Comparison of ENCODE assay signal across 20 cellular contexts in genomic region chr4:99413160-99413559, GRCh38. TPM values are rescaled to one million over a fixed set of nuclear protein-coding genes. Genes with fewer than 3 reads are reported as not detected.
DNase-seq lines count a peak whose midpoint lies in the region; ATAC-seq, FAIRE-seq and TF ChIP-seq lines count a peak whose summit lies in the region.
"Had no signal": no experiment of that assay in that cellular context is flagged by ENCODE, and none has a peak within 500 bp of the region (broad histone marks: within the 10 kb centered on the region; RNA-seq: fewer than 3 reads in every experiment).

No MANE protein-coding gene starts in this region.

- TF ChIP-seq CTCF in Calu3 (IDR thresholded peaks at IDR 0.05; ENCODE audit: unreplicated experiment): no peak
- no peak for TF ChIP-seq CTCF in body of pancreas (IDR thresholded peaks at IDR 0.05)
- TF ChIP-seq CTCF in keratinocyte (optimal IDR thresholded peaks at IDR 0.05 in 1 of 3, IDR thresholded peaks at IDR 0.05 in 1 of 3, conservative IDR thresholded peaks at IDR 0.05 in 1 of 3; ENCODE audit: extremely low read depth in 1 of 3, insufficient read depth in 2 of 3, low read length in 3 of 3): no peak

- peak overlapping the region; percentile 13 to 66 (median 52) for H3K27ac ChIP-seq in body of pancreas
- H3K27ac ChIP-seq in keratinocyte (ENCODE audit: control insufficient read depth, insufficient read depth, low read length): no peak overlapping the region
- H3K27ac ChIP-seq in neuronal stem cell (replicated peaks; ENCODE audit: low read length): no peak overlapping the region
- H3K27ac ChIP-seq: RWPE1, SJCRH30 had no signal

- peaks cover 19% of the 10 kb centered on the region for H3K4me1 Mint-ChIP-seq in Calu3 (ENCODE audit: low read depth, unreplicated experiment)
- H3K4me1 Mint-ChIP-seq: CD4-positive, CD25-positive, alpha-beta regulatory T cell had no signal

- H3K14ac ChIP-seq in neuronal stem cell (ENCODE audit: low read length): no peak overlapping the region

- intact Hi-C loops in Calu3 (cut with micrococcal nuclease; ENCODE audit: unreplicated experiment) (loop anchor here (2.0 kb wide), 1 partner anchor 46 kb away; no protein-coding TSS in a partner anchor), body of pancreas (cut with DNase I) (no loop called here)

- H4K8ac ChIP-seq in neuronal stem cell (ENCODE audit: low read depth, low read length): no peak overlapping the region

- peaks cover 37% of the 10 kb centered on the region for H3K4me1 ChIP-seq in body of pancreas
- H3K4me1 ChIP-seq in keratinocyte (ENCODE audit: control insufficient read depth, extremely low read depth, insufficient read depth, low read length): no peaks in the 10 kb centered on the region
- H3K4me1 ChIP-seq in neuronal stem cell (ENCODE audit: control insufficient read depth in 2 of 2, insufficient read depth in 1 of 2, low read depth in 1 of 2, low read length in 2 of 2): peaks cover 0 to 3% of the 10 kb centered on the region in 2 donors
- H3K4me1 ChIP-seq: BE2C, SJCRH30 had no signal

- DNase-seq in Calu3 (no peak), body of pancreas (no peak), keratinocyte (ENCODE audit: low read depth, low spot score) (no peak), neuronal stem cell (ENCODE audit: low spot score) (no peak), middle frontal gyrus (ENCODE audit: extremely low spot score, low spot score) (no peak), LoVo (ENCODE audit: low spot score) (no peak), RKO (ENCODE audit: low spot score) (no peak)
- DNase-seq: BE2C; CD4-positive, CD25-positive, alpha-beta regulatory T cell; COR-L47; HCEC 1CT; KBM-7; NCI-H1436; NCI-H1930; NCI-H226; NCI-H524; PC-3; SJCRH30 had no signal

- H3K9me1 ChIP-seq in keratinocyte (ENCODE audit: control insufficient read depth, extremely low read depth, insufficient read depth, low read length): no peaks in the 10 kb centered on the region

- H2BK15ac ChIP-seq in neuronal stem cell (ENCODE audit: low read length): no peak overlapping the region

- WGBS in body of pancreas, 2 donors: 24 to 35% methylated on average over 3 of the region's 3 CpGs
- WGBS in neuronal stem cell (ENCODE audit: extremely low coverage in 2 of 2, insufficient read length in 2 of 2, insufficient replicate concordance in 1 of 2), 2 donors: no CpG with 5 or more reads among the region's 3 CpGs

- no peak overlapping the region for H3K4ac ChIP-seq in neuronal stem cell (ENCODE audit: low read length)

- BruUV-seq in Calu3 (replicated peaks; lab: Mats Ljungman, UMichigan): no TSS peak

- H3K9me3 Mint-ChIP-seq in Calu3 (ENCODE audit: low read depth, unreplicated experiment): peaks cover 3% of the 10 kb centered on the region
- H3K9me3 Mint-ChIP-seq: CD4-positive, CD25-positive, alpha-beta regulatory T cell had no signal

- H3K79me2 ChIP-seq in keratinocyte (ENCODE audit: control insufficient read depth, insufficient read depth, low read length): no peaks in the 10 kb centered on the region

- H2BK120ac ChIP-seq in neuronal stem cell (ENCODE audit: low read depth, low read length): no peak overlapping the region

- TF ChIP-seq POLR2A in body of pancreas (IDR thresholded peaks at IDR 0.05): no peak

- no peak overlapping the region for H3K4me3 Mint-ChIP-seq in Calu3 (ENCODE audit: low read depth, unreplicated experiment)
- H3K4me3 Mint-ChIP-seq: CD4-positive, CD25-positive, alpha-beta regulatory T cell had no signal

- no peaks in the 10 kb centered on the region for H3K27me3 ChIP-seq in body of pancreas
- H3K27me3 ChIP-seq in keratinocyte (ENCODE audit: control insufficient read depth, extremely low read depth, insufficient read depth, low read length): no peaks in the 10 kb centered on the region
- peaks cover 0 to 3% (median 0%) of the 10 kb centered on the region in 3 experiments for H3K27me3 ChIP-seq in neuronal stem cell (ENCODE audit: control insufficient read depth in 3 of 3, insufficient read depth in 3 of 3, low read depth in 1 of 3, low read length in 3 of 3)
- H3K27me3 ChIP-seq: BE2C, SJCRH30 had no signal

- no peaks in the 10 kb centered on the region for H3K36me3 Mint-ChIP-seq in Calu3 (ENCODE audit: insufficient read depth, unreplicated experiment)
- H3K36me3 Mint-ChIP-seq: CD4-positive, CD25-positive, alpha-beta regulatory T cell had no signal

- dilution Hi-C loops in keratinocyte (cut with MboI; ENCODE audit: extremely low pct_ligation_motif_present, low sequenced_read_pairs): no loop called here

- peak overlapping the region; percentile 58 for H3K27ac Mint-ChIP-seq in Calu3 (ENCODE audit: unreplicated experiment)
- H3K27ac Mint-ChIP-seq: CD4-positive, CD25-positive, alpha-beta regulatory T cell had no signal

- no peaks in the 10 kb centered on the region for H3K79me1 ChIP-seq in neuronal stem cell (ENCODE audit: low read depth, low read length)

- H3K4me3 ChIP-seq in body of pancreas (no peak overlapping the region), keratinocyte (ENCODE audit: control insufficient read depth in 2 of 3, extremely low read depth in 1 of 3, insufficient read depth in 2 of 3, low read depth in 1 of 3, low read length in 3 of 3) (no peak overlapping the region), neuronal stem cell (ENCODE audit: low read length in 2 of 2) (no peak overlapping the region)
- H3K4me3 ChIP-seq: SJCRH30 had no signal

- H2BK12ac ChIP-seq in neuronal stem cell (ENCODE audit: low read length): no peak overlapping the region

- H3K4me2 ChIP-seq in keratinocyte (ENCODE audit: control insufficient read depth, extremely low read depth, insufficient read depth, low read depth, low read length) (no peak overlapping the region), neuronal stem cell (ENCODE audit: insufficient read depth, low read length, poor library complexity, severe bottlenecking) (no peak overlapping the region)

- no peak overlapping the region for H4K91ac ChIP-seq in neuronal stem cell (ENCODE audit: low read depth, low read length, poor library complexity)

- H3K18ac ChIP-seq in neuronal stem cell (ENCODE audit: low read length): no peak overlapping the region

- H2BK5ac ChIP-seq in neuronal stem cell (ENCODE audit: low read length): no peak overlapping the region

- no peak overlapping the region for H3K23ac ChIP-seq in neuronal stem cell (ENCODE audit: low read depth, low read length, poor library complexity)

- H2AFZ ChIP-seq in keratinocyte (ENCODE audit: control insufficient read depth, low read length): peak overlapping the region; percentile 10
- peak overlapping the region; percentile 70 for H2AFZ ChIP-seq in neuronal stem cell (ENCODE audit: low read length)

- no peaks in the 10 kb centered on the region for H3K36me3 ChIP-seq in body of pancreas (replicated peaks in 1 of 2; ENCODE audit: insufficient read depth in 1 of 2, low read depth in 2 of 2)
- no peaks in the 10 kb centered on the region for H3K36me3 ChIP-seq in keratinocyte (ENCODE audit: control insufficient read depth in 2 of 2, extremely low read depth in 1 of 2, insufficient read depth in 2 of 2, low read length in 2 of 2)
- H3K36me3 ChIP-seq in neuronal stem cell (replicated peaks in 1 of 2; ENCODE audit: control insufficient read depth in 2 of 2, insufficient read depth in 2 of 2, low read length in 2 of 2): no peaks in the 10 kb centered on the region
- H3K36me3 ChIP-seq: BE2C, SJCRH30 had no signal

- CTCF ChIA-PET in Calu3 (lab: Charles Lee): no interaction called here

- H3K9ac ChIP-seq in keratinocyte (ENCODE audit: control insufficient read depth, extremely low read depth, insufficient read depth, low read length) (no peak overlapping the region), neuronal stem cell (ENCODE audit: low read depth, low read length, poor library complexity) (no peak overlapping the region)

- FAIRE-seq in keratinocyte (lab: Jason Lieb, UNC): peak; percentile 55

- H4K20me1 ChIP-seq in keratinocyte (ENCODE audit: control insufficient read depth, extremely low read depth, insufficient read depth, low read length): no peaks in the 10 kb centered on the region

- H3K27me3 Mint-ChIP-seq in Calu3 (ENCODE audit: unreplicated experiment): no peaks in the 10 kb centered on the region

- H2AK5ac ChIP-seq in neuronal stem cell (ENCODE audit: low read depth, low read length): no peak overlapping the region

- peak; percentile 67 for ATAC-seq in body of pancreas
- no peak for ATAC-seq in GM21825 (IDR thresholded peaks at IDR 0.05; ENCODE audit: unreplicated experiment)
- ATAC-seq: PC-3 had no signal

- H3K9me3 ChIP-seq in body of pancreas: no peaks in the 10 kb centered on the region
- no peaks in the 10 kb centered on the region for H3K9me3 ChIP-seq in keratinocyte (ENCODE audit: control insufficient read depth, low read depth, low read length)
- no peaks in the 10 kb centered on the region for H3K9me3 ChIP-seq in neuronal stem cell (replicated peaks in 1 of 2; ENCODE audit: control insufficient read depth in 2 of 2, insufficient read depth in 1 of 2, low read depth in 1 of 2, low read length in 2 of 2)
- H3K9me3 ChIP-seq: BE2C, SJCRH30 had no signal

RNA-seq across cellular contexts. Expression of gene ADH7, which starts 22.0 kb away (rescaled TPM):
- total RNA-seq in Calu3 (2022): not detected in 2 replicates
- total RNA-seq in body of pancreas: not detected
- polyA plus RNA-seq in keratinocyte: 0.16 to 2.2 TPM (median 0.56 TPM) in 3 replicates
- 1.3 TPM for polyA plus RNA-seq in keratinocyte (2011; ENCODE audit: low read depth)
- 0.19 and 0.32 TPM in 2 replicates for polyA plus RNA-seq in keratinocyte (2011; cell fraction: cytosol; rRNA removed)
- polyA plus RNA-seq in keratinocyte (2011; cell fraction: nucleus; rRNA removed): 0.51 and 0.85 TPM in 2 replicates
- 0.06 and 0.93 TPM in 2 replicates for polyA plus RNA-seq in keratinocyte (2012; ENCODE audit: low replicate concordance)
- polyA minus RNA-seq in keratinocyte: 1.6 TPM in 1 of 3 replicates, not detected in the others
- not detected for polyA minus RNA-seq in keratinocyte (2011; cell fraction: cytosol; rRNA and poly(A)+ RNA removed)
- 0.78 TPM in 1 of 2 replicates, not detected in the other for polyA minus RNA-seq in keratinocyte (2011; cell fraction: nucleus; rRNA and poly(A)+ RNA removed)
- not detected for polyA plus RNA-seq in neuronal stem cell (2013, experiment 1 of 2)
- polyA plus RNA-seq in neuronal stem cell (2013, experiment 2 of 2): not detected
- total RNA-seq: CD4-positive, CD25-positive, alpha-beta regulatory T cell; PC-3; SJCRH30 had no signal
- polyA plus RNA-seq: CD4-positive, CD25-positive, alpha-beta regulatory T cell had no signal

Comparison
In these comparisons a context has a peak if more than half of its experiments do, and no peak if none do; other contexts are left out.
1. H3K27ac ChIP-seq: peak in body of pancreas (4 of 4); none in keratinocyte (single experiment) and neuronal stem cell (single experiment).